In genomic region chr3:4894891-4895530, GRCh38 we compare ENCODE assay signal across 25 cellular contexts.
"Had no signal": no experiment of that assay in that cellular context is flagged by ENCODE, and none has a peak within 500 bp of the region (broad histone marks: within the 10 kb centered on the region; RNA-seq: fewer than 3 reads in every experiment).

No MANE protein-coding gene starts in this region.

- H3K4me3 Mint-ChIP-seq: activated B cell treated with CpG ODN at 0.5 μM for 24 hours; activated CD4-positive, alpha-beta memory T cell treated with anti-CD3 and anti-CD28 coated beads, Interleukin-2, amount 10 ng/mL, durations not matched to agents 7 days and 5 days; activated naive CD4-positive, alpha-beta T cell treated with anti-CD3 and anti-CD28 coated beads for 36 hours; activated naive CD8-positive, alpha-beta T cell; activated T-helper 17 cell treated with anti-CD3 and anti-CD28 coated beads, Interleukin-2, amount 50 U/mL, for 72 hours; T-helper 1 cell treated with Interleukin-12 subunit alpha and Interleukin-12 subunit beta and Interleukin-4 antibody, amounts not matched to agents 30 μg/mL and 1 μg/mL, for 36 hours had no signal

- H3K27ac ChIP-seq: KMS-11, RWPE1, SJCRH30 had no signal

- H3K9ac ChIP-seq: KMS-11 had no signal

- H3K4me2 ChIP-seq: KMS-11 had no signal

- H3K36me3 Mint-ChIP-seq: activated naive CD8-positive, alpha-beta T cell had no signal

- H3K4me3 ChIP-seq: SJCRH30 had no signal

- H3K27ac Mint-ChIP-seq: activated B cell treated with CpG ODN at 0.5 μM for 24 hours; activated CD4-positive, alpha-beta memory T cell treated with anti-CD3 and anti-CD28 coated beads, Interleukin-2, amount 10 ng/mL, durations not matched to agents 7 days and 5 days; activated naive CD4-positive, alpha-beta T cell treated with anti-CD3 and anti-CD28 coated beads for 36 hours; activated T-helper 17 cell treated with anti-CD3 and anti-CD28 coated beads, Interleukin-2, amount 50 U/mL, for 72 hours had no signal

- H3K36me3 ChIP-seq: SJCRH30 had no signal

- ATAC-seq: activated T-helper 17 cell treated with anti-CD3 and anti-CD28 coated beads, Interleukin-2, amount 50 U/mL, for 72 hours; SK-N-SH treated with all-trans-retinoic acid at 6 μM for 48 hours had no signal

- H3K9me3 ChIP-seq: SJCRH30 had no signal

- H3K27me3 Mint-ChIP-seq: activated B cell treated with CpG ODN at 0.5 μM for 24 hours; activated naive CD8-positive, alpha-beta T cell; activated T-helper 17 cell treated with anti-CD3 and anti-CD28 coated beads, Interleukin-2, amount 50 U/mL, for 72 hours had no signal

- DNase-seq: activated B cell treated with CpG ODN at 0.5 μM for 24 hours; activated CD4-positive, alpha-beta memory T cell treated with anti-CD3 and anti-CD28 coated beads, Interleukin-2, amount 10 ng/mL, durations not matched to agents 7 days and 5 days; activated CD4-positive, alpha-beta T cell treated with anti-CD3 and anti-CD28 coated beads for 1 hour; activated CD4-positive, alpha-beta T cell treated with anti-CD3 and anti-CD28 coated beads, Interleukin-2, amount 50 U/mL, for 1 hour; activated gamma-delta T cell; activated naive CD4-positive, alpha-beta T cell treated with anti-CD3 and anti-CD28 coated beads for 36 hours; activated T-cell treated with anti-CD3 and anti-CD28 coated beads for 4 hours; activated T-cell treated with anti-CD3 and anti-CD28 coated beads, Interleukin-2, amount 50 U/mL, for 48 hours; NCI-H1092; NCI-H1417; NCI-H1930; NCI-H2171; NCI-H2227 treated with DMSO at 0.1 percent for 48 hours; NCI-H446 treated with DMSO at 0.1 percent for 48 hours; NCI-H524 treated with DMSO at 0.1 percent for 48 hours; NCI-H748 treated with DMSO at 0.1 percent for 48 hours; Right ventricle myocardium superior; SJCRH30; SW 1271 had no signal

- H3K9me3 Mint-ChIP-seq: activated B cell treated with CpG ODN at 0.5 μM for 24 hours; activated naive CD4-positive, alpha-beta T cell treated with anti-CD3 and anti-CD28 coated beads for 36 hours had no signal
